Comparison of ENCODE assay signal across 11 cellular contexts in genomic region chr2:130536654-130537053, GRCh38. TPM values are rescaled to one million over a fixed set of nuclear protein-coding genes. Genes with fewer than 3 reads are reported as not detected.
"Had no signal": no experiment of that assay in that cellular context is flagged by ENCODE, and none has a peak within 500 bp of the region (broad histone marks: within the 10 kb centered on the region; RNA-seq: fewer than 3 reads in every experiment).

No MANE protein-coding gene starts in this region.

RNA-seq across cellular contexts. Expression of gene CFC1B, which starts 15.6 kb away (rescaled TPM):
- total RNA-seq: OCI-LY7, PC-3, PC-9, Peyer's patch, Right ventricle myocardium inferior, Right ventricle myocardium superior, RPMI7951, SJCRH30, SJSA1, SK-MEL-5 had no signal
- polyA plus RNA-seq: SK-N-SH had no signal

RNA-seq across cellular contexts. Expression of gene POTEI, which starts 27.5 kb away (rescaled TPM):
- total RNA-seq: PC-3, PC-9, Right ventricle myocardium inferior, Right ventricle myocardium superior, RPMI7951, SJSA1, SK-MEL-5 had no signal
- polyA plus RNA-seq: SK-N-SH had no signal
